In genomic region chr7:55423277-55423711, GRCh38 we compare ENCODE assay signal across 1 cellular context.
TF ChIP-seq lines count a peak whose summit lies in the region.

No MANE protein-coding gene starts in this region.

TF ChIP-seq in HepG2, 621 proteins besides CTCF, POLR2A, EP300 and RAD21 (continued from another document):
- no peak for TF ChIP-seq ZNF253 (CRISPR knock-in tag; IDR thresholded peaks at IDR 0.05; ENCODE audit: borderline replicate concordance)
- TF ChIP-seq FIP1L1 (IDR thresholded peaks at IDR 0.05; ENCODE audit: borderline replicate concordance, insufficient read depth, low read depth, low read length): no peak
- TF ChIP-seq NR0B2 (CRISPR knock-in tag; IDR thresholded peaks at IDR 0.05): no peak
